8 cellular contexts compared by ENCODE assay signal in genomic region chr4:109977854-109978501, GRCh38.
DNase-seq lines count a peak whose midpoint lies in the region; ATAC-seq, FAIRE-seq and TF ChIP-seq lines count a peak whose summit lies in the region.

No MANE protein-coding gene starts in this region.

- no peak overlapping the region for H3K27ac ChIP-seq in OCI-LY3 (ENCODE audit: low read length)
- H3K27ac ChIP-seq in endothelial cell of umbilical vein (ENCODE audit: insufficient read depth, low read depth, low read length), result no peak overlapping the region

- peak; percentile 69 for TF ChIP-seq CTCF in OCI-LY3 (IDR thresholded peaks at IDR 0.05; ENCODE audit: low read depth, low read length)
- TF ChIP-seq CTCF in endothelial cell of umbilical vein (IDR thresholded peaks at IDR 0.05; ENCODE audit: extremely low read depth in 1 of 2, insufficient read depth in 1 of 2, low read depth in 1 of 2, low read length in 2 of 2), result peak; percentile 34 to 43
- peak; percentile 77 for TF ChIP-seq CTCF in progenitor cell of endocrine pancreas (IDR thresholded peaks at IDR 0.05; ENCODE audit: unreplicated experiment)

- H3K4me2 ChIP-seq in OCI-LY3 (ENCODE audit: low read length), result no peak overlapping the region
- no peak overlapping the region for H3K4me2 ChIP-seq in endothelial cell of umbilical vein (ENCODE audit: insufficient read depth, low read length)

- H3K27me3 Mint-ChIP-seq in activated naive CD4-positive, alpha-beta T cell treated with anti-CD3 and anti-CD28 coated beads for 36 hours (ENCODE audit: low read depth), result peaks cover 7% of the 10 kb centered on the region
- no peaks in the 10 kb centered on the region for H3K27me3 Mint-ChIP-seq in progenitor cell of endocrine pancreas
- H3K27me3 Mint-ChIP-seq in stimulated activated naive CD8-positive, alpha-beta T cell treated with anti-CD3 and anti-CD28 coated beads, Interleukin-15, amount 100 ng/mL, for 72 hours, result peaks cover 17% of the 10 kb centered on the region

- no peak overlapping the region for H3K4me3 ChIP-seq in OCI-LY3 (ENCODE audit: low read length)
- H3K4me3 ChIP-seq in endothelial cell of umbilical vein (replicated peaks in 1 of 3; ENCODE audit: insufficient read depth in 1 of 3, low read depth in 1 of 3, low read length in 3 of 3), result no peak overlapping the region

- H4K20me1 ChIP-seq in OCI-LY3 (ENCODE audit: insufficient read depth, low read length) (no peaks in the 10 kb centered on the region), endothelial cell of umbilical vein (replicated peaks; ENCODE audit: control insufficient read depth, extremely low read depth, insufficient read depth, low read length) (no peaks in the 10 kb centered on the region)

- dilution Hi-C loops in endothelial cell of umbilical vein (cut with MboI; ENCODE audit: extremely low pct_ligation_motif_present, low sequenced_read_pairs), result no loop called here

- H3K4me3 Mint-ChIP-seq in activated naive CD4-positive, alpha-beta T cell treated with anti-CD3 and anti-CD28 coated beads for 36 hours, result no peak overlapping the region
- H3K4me3 Mint-ChIP-seq in progenitor cell of endocrine pancreas (ENCODE audit: low read depth), result no peak overlapping the region
- no peak overlapping the region for H3K4me3 Mint-ChIP-seq in stimulated activated naive CD8-positive, alpha-beta T cell treated with anti-CD3 and anti-CD28 coated beads, Interleukin-15, amount 100 ng/mL, for 72 hours

- H3K79me2 ChIP-seq in OCI-LY3 (ENCODE audit: low read length), result no peaks in the 10 kb centered on the region
- H3K79me2 ChIP-seq in endothelial cell of umbilical vein (ENCODE audit: control insufficient read depth, insufficient read depth, low read length), result no peaks in the 10 kb centered on the region

- H3K9ac ChIP-seq in OCI-LY3 (ENCODE audit: low read length) (no peak overlapping the region), endothelial cell of umbilical vein (replicated peaks; ENCODE audit: extremely low read depth, insufficient read depth, low read length) (no peak overlapping the region)

- H3K27me3 ChIP-seq in OCI-LY3 (ENCODE audit: low read depth, low read length) (0 out of 2 replicates have a peak, but pooled peaks cover 12% of the 10 kb centered on the region), endothelial cell of umbilical vein (ENCODE audit: control insufficient read depth in 2 of 2, insufficient read depth in 2 of 2, low read length in 2 of 2) (peaks cover 17 to 20% of the 10 kb centered on the region in 2 experiments)

- H3K9me3 ChIP-seq in OCI-LY3 (ENCODE audit: insufficient read depth, low read length), result no peaks in the 10 kb centered on the region
- no peaks in the 10 kb centered on the region for H3K9me3 ChIP-seq in endothelial cell of umbilical vein (replicated peaks; ENCODE audit: control insufficient read depth, insufficient read depth, low read length)

- no peaks in the 10 kb centered on the region for H3K9me3 Mint-ChIP-seq in activated naive CD4-positive, alpha-beta T cell treated with anti-CD3 and anti-CD28 coated beads for 36 hours
- no peaks in the 10 kb centered on the region for H3K9me3 Mint-ChIP-seq in progenitor cell of endocrine pancreas (ENCODE audit: low read depth)
- H3K9me3 Mint-ChIP-seq in stimulated activated naive CD8-positive, alpha-beta T cell treated with anti-CD3 and anti-CD28 coated beads, Interleukin-15, amount 100 ng/mL, for 72 hours, result no peaks in the 10 kb centered on the region

- no TSS peak for BruUV-seq in endothelial cell of umbilical vein (replicated peaks; lab: Mats Ljungman, UMichigan)

- CTCF ChIA-PET in activated naive CD4-positive, alpha-beta T cell treated with anti-CD3 and anti-CD28 coated beads for 36 hours (lab: Charles Lee), result interaction anchor here (0.6 to 1.9 kb wide), 14 partner anchors 20 to 559 kb away, joined by 3 to 8 read pairs (median 4); partner anchors contain the start of gene RRH
- CTCF ChIA-PET in endothelial cell of umbilical vein (lab: Charles Lee), result interaction anchor here (0.6 to 3.3 kb wide), 19 partner anchors 9 to 1288 kb away, joined by 3 to 23 read pairs (median 4); partner anchors contain the start of genes CASP6, CFI, RRH and SEC24B

- no peaks in the 10 kb centered on the region for H3K36me3 ChIP-seq in OCI-LY3 (replicated peaks; ENCODE audit: low read depth, low read length)
- H3K36me3 ChIP-seq in endothelial cell of umbilical vein (ENCODE audit: control insufficient read depth in 2 of 2, extremely low read depth in 1 of 2, insufficient read depth in 2 of 2, low read length in 2 of 2), result no peaks in the 10 kb centered on the region

- H3K27ac Mint-ChIP-seq in activated naive CD4-positive, alpha-beta T cell treated with anti-CD3 and anti-CD28 coated beads for 36 hours, result no peak overlapping the region
- no peak overlapping the region for H3K27ac Mint-ChIP-seq in progenitor cell of endocrine pancreas
- no peak overlapping the region for H3K27ac Mint-ChIP-seq in stimulated activated naive CD8-positive, alpha-beta T cell treated with anti-CD3 and anti-CD28 coated beads, Interleukin-15, amount 100 ng/mL, for 72 hours

- ATAC-seq in stimulated activated naive CD8-positive, alpha-beta T cell treated with anti-CD3 and anti-CD28 coated beads, Interleukin-15, amount 100 ng/mL, for 72 hours, result no peak
- no peak for ATAC-seq in GM18867 (IDR thresholded peaks at IDR 0.05; ENCODE audit: unreplicated experiment)

- peak; percentile 18 for FAIRE-seq in endothelial cell of umbilical vein (lab: Jason Lieb, UNC)

- POLR2A ChIA-PET in endothelial cell of umbilical vein (lab: Charles Lee), result no interaction called here

- H2AFZ ChIP-seq in OCI-LY3 (ENCODE audit: low read depth, low read length) (no peak overlapping the region), endothelial cell of umbilical vein (ENCODE audit: low read depth, low read length) (no peak overlapping the region)

- no peak for TF ChIP-seq POLR2A in endothelial cell of umbilical vein (IDR thresholded peaks at IDR 0.05; ENCODE audit: low read depth, low read length)

- H3K9me1 ChIP-seq in endothelial cell of umbilical vein (replicated peaks; ENCODE audit: control insufficient read depth, extremely low read depth, insufficient read depth, low read length), result no peaks in the 10 kb centered on the region

- no peaks in the 10 kb centered on the region for H3K4me1 Mint-ChIP-seq in activated naive CD4-positive, alpha-beta T cell treated with anti-CD3 and anti-CD28 coated beads for 36 hours (ENCODE audit: low read depth)
- peaks cover 19% of the 10 kb centered on the region for H3K4me1 Mint-ChIP-seq in progenitor cell of endocrine pancreas (ENCODE audit: low read depth)
- no peaks in the 10 kb centered on the region for H3K4me1 Mint-ChIP-seq in stimulated activated naive CD8-positive, alpha-beta T cell treated with anti-CD3 and anti-CD28 coated beads, Interleukin-15, amount 100 ng/mL, for 72 hours

- DNase-seq in activated naive CD4-positive, alpha-beta T cell treated with anti-CD3 and anti-CD28 coated beads for 36 hours, result peak; percentile 13
- no peak for DNase-seq in activated naive CD4-positive, alpha-beta T cell (lab: John Stamatoyannopoulos, UW)
- DNase-seq in endothelial cell of umbilical vein (ENCODE audit: low read depth, low spot score) (peak; percentile 51), progenitor cell of endocrine pancreas (ENCODE audit: low spot score, unreplicated experiment) (no peak), GOT3 (lab: John Stamatoyannopoulos, UW) (no peak)
- no peak for DNase-seq in stimulated activated naive CD8-positive, alpha-beta T cell treated with anti-CD3 and anti-CD28 coated beads, Interleukin-15, amount 100 ng/mL, for 72 hours

- H3K36me3 Mint-ChIP-seq in activated naive CD4-positive, alpha-beta T cell treated with anti-CD3 and anti-CD28 coated beads for 36 hours (ENCODE audit: low read depth), result no peaks in the 10 kb centered on the region
- H3K36me3 Mint-ChIP-seq in progenitor cell of endocrine pancreas (ENCODE audit: insufficient read depth), result no peaks in the 10 kb centered on the region

- H3K4me1 ChIP-seq in OCI-LY3 (ENCODE audit: low read length) (peaks cover 9% of the 10 kb centered on the region), endothelial cell of umbilical vein (ENCODE audit: control insufficient read depth, extremely low read depth, insufficient read depth, low read length) (no peaks in the 10 kb centered on the region)

- intact Hi-C loops in activated naive CD4-positive, alpha-beta T cell treated with anti-CD3 and anti-CD28 coated beads for 36 hours (cut with micrococcal nuclease), result loop anchor here (1.0 to 10.0 kb wide), 4 partner anchors 151 to 556 kb away; partner anchors contain the start of gene RRH
- intact Hi-C loops in endothelial cell of umbilical vein (cut with micrococcal nuclease), result loop anchor here (1.0 to 10.0 kb wide), 5 partner anchors 152 to 556 kb away; partner anchors contain the start of gene CASP6

TF ChIP-seq in endothelial cell of umbilical vein, 7 proteins besides CTCF, POLR2A, EP300 and RAD21:
- TF ChIP-seq EZH2 (IDR thresholded peaks at IDR 0.05; ENCODE audit: borderline replicate concordance, low read depth, low read length, severe bottlenecking) (no peak), GATA2 (IDR thresholded peaks at IDR 0.05; ENCODE audit: insufficient read depth, insufficient read length, low read depth, low read length) (no peak), FOS (IDR thresholded peaks at IDR 0.05; ENCODE audit: borderline replicate concordance, insufficient read depth, low read length) (no peak), JUN (IDR thresholded peaks at IDR 0.05; ENCODE audit: borderline replicate concordance, insufficient read depth, insufficient read length, low read depth) (no peak), MAX (IDR thresholded peaks at IDR 0.05; ENCODE audit: insufficient read depth, insufficient read length) (no peak), POLR2AphosphoS5 (IDR thresholded peaks at IDR 0.05; ENCODE audit: insufficient read depth, low read depth, low read length) (no peak), MYC (IDR thresholded peaks at IDR 0.05; ENCODE audit: low read depth, low read length) (no peak)

Comparison
In these comparisons a context has a peak if more than half of its experiments do, and no peak if none do; other contexts are left out.
1. DNase-seq: peak in activated naive CD4-positive, alpha-beta T cell treated with anti-CD3 and anti-CD28 coated beads for 36 hours (single experiment) and endothelial cell of umbilical vein (single experiment); none in activated naive CD4-positive, alpha-beta T cell (0 of 4), progenitor cell of endocrine pancreas (single experiment), stimulated activated naive CD8-positive, alpha-beta T cell treated with anti-CD3 and anti-CD28 coated beads, Interleukin-15, amount 100 ng/mL, for 72 hours (0 of 2) and GOT3 (single experiment).
2. Peak in every context shown above with its lines, with median percentiles within 50 percentile points of each other: CTCF ChIP-seq.